ENCODE assay signal across 20 cellular contexts in genomic region chr5:156595132-156595787, GRCh38.
DNase-seq lines count a peak whose midpoint lies in the region; ATAC-seq and TF ChIP-seq lines count a peak whose summit lies in the region.
"Had no signal": no experiment of that assay in that cellular context is flagged by ENCODE, and none has a peak within 500 bp of the region (broad histone marks: within the 10 kb centered on the region; RNA-seq: fewer than 3 reads in every experiment).

No MANE protein-coding gene starts in this region.

- H3K9me3 ChIP-seq in GM23248 (ENCODE audit: low read depth): no peaks in the 10 kb centered on the region
- H3K9me3 ChIP-seq in fibroblast of lung (ENCODE audit: control insufficient read depth, insufficient read depth, low read depth, low read length): no peaks in the 10 kb centered on the region
- no peaks in the 10 kb centered on the region for H3K9me3 ChIP-seq in lower lobe of right lung
- no peaks in the 10 kb centered on the region for H3K9me3 ChIP-seq in sigmoid colon
- H3K9me3 ChIP-seq in effector memory CD4-positive, alpha-beta T cell (ENCODE audit: control insufficient read depth, low read length): no peaks in the 10 kb centered on the region
- H3K9me3 ChIP-seq: pancreas had no signal

- in situ Hi-C loops in GM23248 (cut with MboI): no loop called here

- WGBS in GM23248 (ENCODE audit: low coverage in 1 of 2, low lambda C conversion rate in 2 of 2, missing lambda C conversion rate in 2 of 2), 2 experiments: 72 to 74% methylated on average over 4 of the region's 4 CpGs
- 60 to 78% methylated on average over 4 of the region's 4 CpGs for WGBS in sigmoid colon, 2 donors

- no peaks in the 10 kb centered on the region for H3K9me2 ChIP-seq in GM23248 (ENCODE audit: insufficient read depth)

- H3K27me3 ChIP-seq in GM23248 (replicated peaks; ENCODE audit: insufficient read depth): no peaks in the 10 kb centered on the region
- no peaks in the 10 kb centered on the region for H3K27me3 ChIP-seq in fibroblast of lung (ENCODE audit: control insufficient read depth, insufficient read depth, low read length)
- no peaks in the 10 kb centered on the region for H3K27me3 ChIP-seq in lower lobe of right lung (ENCODE audit: low read depth)
- no peaks in the 10 kb centered on the region for H3K27me3 ChIP-seq in sigmoid colon
- no peaks in the 10 kb centered on the region for H3K27me3 ChIP-seq in effector memory CD4-positive, alpha-beta T cell (replicated peaks; ENCODE audit: control insufficient read depth, insufficient read depth, low read length, poor library complexity, severe bottlenecking)
- H3K27me3 ChIP-seq: pancreas had no signal

- TF ChIP-seq EP300 in sigmoid colon (IDR thresholded peaks at IDR 0.05): peak; percentile 72 to 96 (median 92)

- peaks cover 7% of the 10 kb centered on the region; the same call in 1 of the 2 replicates for H3K36me3 ChIP-seq in GM23248 (ENCODE audit: low read depth)
- H3K36me3 ChIP-seq in fibroblast of lung (ENCODE audit: control insufficient read depth, insufficient read depth, low read length): no peaks in the 10 kb centered on the region
- no peaks in the 10 kb centered on the region for H3K36me3 ChIP-seq in lower lobe of right lung
- H3K36me3 ChIP-seq in sigmoid colon: no peaks in the 10 kb centered on the region
- no peaks in the 10 kb centered on the region for H3K36me3 ChIP-seq in effector memory CD4-positive, alpha-beta T cell (ENCODE audit: control insufficient read depth, insufficient read depth, low read length)
- H3K36me3 ChIP-seq: pancreas, WERI-Rb-1 had no signal

- H3K4me1 ChIP-seq in GM23248 (ENCODE audit: insufficient read depth): peaks cover 7% of the 10 kb centered on the region; the same call in 1 of the 2 replicates
- no peaks in the 10 kb centered on the region for H3K4me1 ChIP-seq in fibroblast of lung (ENCODE audit: control insufficient read depth, extremely low read depth, insufficient read depth, low read length)
- H3K4me1 ChIP-seq in lower lobe of right lung: no peaks in the 10 kb centered on the region
- H3K4me1 ChIP-seq in sigmoid colon: peaks cover 0 to 16% (median 14%) of the 10 kb centered on the region in 4 donors
- no peaks in the 10 kb centered on the region for H3K4me1 ChIP-seq in effector memory CD4-positive, alpha-beta T cell (ENCODE audit: control insufficient read depth, insufficient read depth, low read length, poor library complexity, severe bottlenecking)
- H3K4me1 ChIP-seq: pancreas had no signal

- DNase-seq in GM23248 (peak; percentile 2), fibroblast of lung (ENCODE audit: low read depth in 2 of 2) (peak; percentile 38 to 42), lower lobe of right lung (peak; percentile 49), sigmoid colon (peak; percentile 92), HuH-7.5 (ENCODE audit: low spot score) (no peak)
- DNase-seq in stimulated activated CD4-positive, alpha-beta T cell treated with anti-CD3 and anti-CD28 coated beads, Interleukin-2, amount 100 ng/mL, for 48 hours: no peak
- no peak for DNase-seq in activated naive CD4-positive, alpha-beta T cell treated with Interleukin-2 at 50 U/mL for 16 hours
- no peak for DNase-seq in effector memory CD4-positive, alpha-beta T cell
- DNase-seq: activated CD8-positive, alpha-beta T cell treated with anti-CD3 and anti-CD28 coated beads for 36 hours; activated naive CD8-positive, alpha-beta T cell treated with anti-CD3 and anti-CD28 coated beads, Interleukin-2, amount 50 U/mL, for 24 hours; CD4-positive, CD25-positive, alpha-beta regulatory T cell; central memory CD4-positive, alpha-beta T cell; NCI-H1417; NCI-H226; NK-92 treated with Interleukin-12 subunit alpha and Interleukin-12 subunit beta, amount 100 ng/mL, for 24 hours; pancreas; stimulated activated naive CD4-positive, alpha-beta T cell treated with Interleukin-2 at 50 U/mL for 16 hours; T-helper 1 cell; WERI-Rb-1 had no signal

- no peak overlapping the region for H3K4me2 ChIP-seq in GM23248 (ENCODE audit: unreplicated experiment)
- no peak overlapping the region for H3K4me2 ChIP-seq in fibroblast of lung (ENCODE audit: extremely low read depth, insufficient read depth, low read length)

- ATAC-seq in lower lobe of right lung: peak; percentile 50 to 68
- ATAC-seq: activated CD8-positive, alpha-beta T cell treated with anti-CD3 and anti-CD28 coated beads for 36 hours; activated naive CD8-positive, alpha-beta T cell treated with anti-CD3 and anti-CD28 coated beads, Interleukin-2, amount 50 U/mL, for 24 hours; pancreas had no signal

- no peak overlapping the region for H3K9ac ChIP-seq in GM23248
- H3K9ac ChIP-seq in fibroblast of lung (ENCODE audit: insufficient read depth, low read length): no peak overlapping the region

- intact Hi-C loops in lower lobe of right lung (cut with DNase I) (no loop called here), sigmoid colon (cut with DNase I) (loop anchor here (10.0 kb wide), 2 partner anchors 200 to 270 kb away; partner anchors contain the start of gene SGCD)

- H4K20me1 ChIP-seq in GM23248 (ENCODE audit: insufficient read depth) (no peaks in the 10 kb centered on the region), fibroblast of lung (ENCODE audit: control insufficient read depth, extremely low read depth, insufficient read depth, low read length) (no peaks in the 10 kb centered on the region)

- no peaks in the 10 kb centered on the region for H3F3A ChIP-seq in GM23248 (ENCODE audit: insufficient read depth)

- H3K27ac ChIP-seq in GM23248: no peak overlapping the region
- H3K27ac ChIP-seq in fibroblast of lung (ENCODE audit: insufficient read depth, low read length): no peak overlapping the region
- H3K27ac ChIP-seq in lower lobe of right lung: no peak overlapping the region
- H3K27ac ChIP-seq in sigmoid colon: peak overlapping the region; percentile 64 to 86 (median 80)
- no peak overlapping the region for H3K27ac ChIP-seq in effector memory CD4-positive, alpha-beta T cell (ENCODE audit: insufficient read depth, low read length, poor library complexity, severe bottlenecking)
- H3K27ac ChIP-seq: pancreas, RWPE1, WERI-Rb-1 had no signal

- H3K4me3 ChIP-seq in GM23248 (no peak overlapping the region), fibroblast of lung (replicated peaks in 1 of 4; ENCODE audit: control extremely low read depth in 1 of 4, insufficient read depth in 1 of 4, low read depth in 3 of 4, low read length in 4 of 4) (no peak overlapping the region), lower lobe of right lung (no peak overlapping the region), sigmoid colon (no peak overlapping the region)
- no peak overlapping the region for H3K4me3 ChIP-seq in effector memory CD4-positive, alpha-beta T cell (ENCODE audit: insufficient read depth, low read depth, low read length, poor library complexity, severe bottlenecking)
- H3K4me3 ChIP-seq: pancreas had no signal

- no peak for TF ChIP-seq CTCF in fibroblast of lung (conservative IDR thresholded peaks at IDR 0.05 in 1 of 2, IDR thresholded peaks at IDR 0.05 in 1 of 2; ENCODE audit: low read depth in 1 of 2, low read length in 2 of 2)
- TF ChIP-seq CTCF in lower lobe of right lung (IDR thresholded peaks at IDR 0.05): no peak
- TF ChIP-seq CTCF in sigmoid colon (IDR thresholded peaks at IDR 0.05): peak in 1 of 4 experiments; percentile 13

- no peak for TF ChIP-seq POLR2A in sigmoid colon (IDR thresholded peaks at IDR 0.05)

- H2AFZ ChIP-seq in GM23248 (no peak overlapping the region), fibroblast of lung (ENCODE audit: low read length) (no peak overlapping the region)

- H3K79me2 ChIP-seq in GM23248 (ENCODE audit: insufficient read depth) (no peaks in the 10 kb centered on the region), fibroblast of lung (ENCODE audit: control insufficient read depth, insufficient read depth, low read length) (no peaks in the 10 kb centered on the region)

Comparison
In these comparisons a context has a peak if more than half of its experiments do, and no peak if none do; other contexts are left out.
1. DNase-seq: peak in GM23248 (single experiment), fibroblast of lung (2 of 2), lower lobe of right lung (single experiment) and sigmoid colon (single experiment); none in stimulated activated CD4-positive, alpha-beta T cell treated with anti-CD3 and anti-CD28 coated beads, Interleukin-2, amount 100 ng/mL, for 48 hours (0 of 2), activated naive CD4-positive, alpha-beta T cell treated with Interleukin-2 at 50 U/mL for 16 hours (single experiment), HuH-7.5 (single experiment) and effector memory CD4-positive, alpha-beta T cell (0 of 3).
2. H3K27ac ChIP-seq: peak in sigmoid colon (4 of 4); none in GM23248 (single experiment), fibroblast of lung (single experiment), lower lobe of right lung (single experiment) and effector memory CD4-positive, alpha-beta T cell (single experiment).